8 cellular contexts compared by ENCODE assay signal in genomic region chr4:2281575-2282343, GRCh38. TPM values are rescaled to one million over a fixed set of nuclear protein-coding genes. Genes with fewer than 3 reads are reported as not detected.
A peak's percentile ranks its signal among the peaks of the same experiment; 100 is the strongest.
DNase-seq lines count a peak whose midpoint lies in the region; ATAC-seq and TF ChIP-seq lines count a peak whose summit lies in the region.

No MANE protein-coding gene starts in this region.

- H3K4me3 ChIP-seq in AG04450 (ENCODE audit: low read depth, low read length): no peak overlapping the region

- H3K36me3 Mint-ChIP-seq in activated T-helper 17 cell treated with anti-CD3 and anti-CD28 coated beads, Interleukin-2, amount 50 U/mL, for 72 hours (ENCODE audit: low read depth): no peaks in the 10 kb centered on the region
- H3K36me3 Mint-ChIP-seq in natural killer cell (no peaks in the 10 kb centered on the region), type B pancreatic cell (no peaks in the 10 kb centered on the region)

- H3K27me3 Mint-ChIP-seq in activated T-helper 17 cell treated with anti-CD3 and anti-CD28 coated beads, Interleukin-2, amount 50 U/mL, for 72 hours: no peaks in the 10 kb centered on the region
- H3K27me3 Mint-ChIP-seq in natural killer cell (ENCODE audit: low read depth in 2 of 2) (no peaks in the 10 kb centered on the region), type B pancreatic cell (peaks cover 3% of the 10 kb centered on the region)

- DNase-seq in AG04450 (ENCODE audit: low read depth, low spot score): no peak
- peak; percentile 40 for DNase-seq in MV-4-11 (lab: John Stamatoyannopoulos, UW)
- DNase-seq in natural killer cell: peak; percentile 79
- DNase-seq in HK-2 (ENCODE audit: unreplicated experiment): no peak
- no peak for DNase-seq in NCI-H2081 (lab: John Stamatoyannopoulos, UW)
- no peak for DNase-seq in type B pancreatic cell (ENCODE audit: extremely low spot score, unreplicated experiment)

- H3K4me3 Mint-ChIP-seq in activated T-helper 17 cell treated with anti-CD3 and anti-CD28 coated beads, Interleukin-2, amount 50 U/mL, for 72 hours: peak overlapping the region; percentile 44
- H3K4me3 Mint-ChIP-seq in natural killer cell (peak overlapping the region; percentile 76), type B pancreatic cell (no peak overlapping the region)

- ATAC-seq in GM19463 (IDR thresholded peaks at IDR 0.05; ENCODE audit: unreplicated experiment) (peak; percentile 91), natural killer cell (peak; percentile 85 to 94 (median 87))
- peak; percentile 91 for ATAC-seq in activated T-helper 17 cell treated with anti-CD3 and anti-CD28 coated beads, Interleukin-2, amount 50 U/mL, for 72 hours (replicated peaks)

- CTCF ChIA-PET in AG04450 (lab: Charles Lee): interaction anchor here (0.9 kb wide), 1 partner anchor 72 kb away, joined by 4 read pairs; no protein-coding TSS in a partner anchor

- peaks cover 5% of the 10 kb centered on the region for H3K27me3 ChIP-seq in AG04450 (ENCODE audit: control insufficient read depth, insufficient read depth, low read length)

- TF ChIP-seq CTCF in AG04450 (IDR thresholded peaks at IDR 0.05; ENCODE audit: low read depth, low read length) (peak; percentile 18; the same call in 1 of the 2 replicates), natural killer cell (IDR thresholded peaks at IDR 0.05) (peak; percentile 27), type B pancreatic cell (conservative IDR thresholded peaks at IDR 0.05) (no peak)

- H3K9me3 Mint-ChIP-seq in activated T-helper 17 cell treated with anti-CD3 and anti-CD28 coated beads, Interleukin-2, amount 50 U/mL, for 72 hours: no peaks in the 10 kb centered on the region
- H3K9me3 Mint-ChIP-seq in natural killer cell (no peaks in the 10 kb centered on the region), type B pancreatic cell (no peaks in the 10 kb centered on the region)

- H3K4me1 Mint-ChIP-seq in activated T-helper 17 cell treated with anti-CD3 and anti-CD28 coated beads, Interleukin-2, amount 50 U/mL, for 72 hours: peaks cover 30% of the 10 kb centered on the region
- H3K4me1 Mint-ChIP-seq in natural killer cell: peaks cover 27 to 46% of the 10 kb centered on the region in 2 donors
- H3K4me1 Mint-ChIP-seq in type B pancreatic cell (ENCODE audit: unreplicated experiment): no peaks in the 10 kb centered on the region

- H3K27ac ChIP-seq in AG04450 (ENCODE audit: low read depth, low read length): no peak overlapping the region

- H3K27ac Mint-ChIP-seq in activated T-helper 17 cell treated with anti-CD3 and anti-CD28 coated beads, Interleukin-2, amount 50 U/mL, for 72 hours: peak overlapping the region; percentile 60
- H3K27ac Mint-ChIP-seq in natural killer cell (peak overlapping the region; percentile 95 to 97), type B pancreatic cell (no peak overlapping the region)

- peaks cover 4% of the 10 kb centered on the region; the same call in 1 of the 2 replicates for H3K9me3 ChIP-seq in AG04450 (ENCODE audit: control insufficient read depth, insufficient read depth, low read length)

- intact Hi-C loops in natural killer cell (cut with micrococcal nuclease): loop anchor here (1.0 to 5.0 kb wide), 5 partner anchors 10 to 186 kb away; partner anchors contain the start of genes HAUS3, MXD4, POLN and RNF4

- POLR2A ChIA-PET in AG04450 (lab: Yijun Ruan, JAX): no interaction called here

RNA-seq across cellular contexts. Expression of gene MXD4, which starts 19.9 kb away (rescaled TPM):
- 46.0 and 59.5 TPM in 2 replicates for polyA plus RNA-seq in AG04450 (2011; rRNA removed)
- polyA minus RNA-seq in AG04450 (2011; rRNA and poly(A)+ RNA removed): 45.4 and 58.6 TPM in 2 replicates
- total RNA-seq in activated T-helper 17 cell treated with anti-CD3 and anti-CD28 coated beads, Interleukin-2, amount 50 U/mL, for 72 hours: 1 to 10 TPM; 6.1 to 7.7 TPM
- total RNA-seq in natural killer cell (100 to 1,000 TPM; 141 to 172 (median 166) TPM), type B pancreatic cell (ENCODE audit: low replicate concordance) (59.8 and 79.9 TPM in 2 replicates)

RNA-seq across cellular contexts. Expression of gene HAUS3, which starts 39.8 kb away (rescaled TPM):
- polyA plus RNA-seq in AG04450 (2011; rRNA removed): 3.1 and 6.0 TPM in 2 replicates
- polyA minus RNA-seq in AG04450 (2011; rRNA and poly(A)+ RNA removed): 1.9 and 2.6 TPM in 2 replicates
- 10 to 100 TPM; 27.1 to 28.0 TPM for total RNA-seq in activated T-helper 17 cell treated with anti-CD3 and anti-CD28 coated beads, Interleukin-2, amount 50 U/mL, for 72 hours
- total RNA-seq in natural killer cell: 10 to 100 TPM; 38.0 to 50.3 (median 49.4) TPM
- 12.3 and 19.7 TPM in 2 replicates for total RNA-seq in type B pancreatic cell (ENCODE audit: low replicate concordance)

RNA-seq across cellular contexts. Expression of gene POLN, which starts 39.8 kb away (rescaled TPM):
- polyA plus RNA-seq in AG04450 (2011; rRNA removed): 0.35 and 0.42 TPM in 2 replicates
- 0.32 and 1.1 TPM in 2 replicates for polyA minus RNA-seq in AG04450 (2011; rRNA and poly(A)+ RNA removed)
- total RNA-seq in activated T-helper 17 cell treated with anti-CD3 and anti-CD28 coated beads, Interleukin-2, amount 50 U/mL, for 72 hours: 1 to 10 TPM; 7.8 to 8.0 TPM
- 1 to 10 TPM; 2.6 to 6.9 (median 3.3) TPM for total RNA-seq in natural killer cell
- total RNA-seq in type B pancreatic cell (ENCODE audit: low replicate concordance): 4.1 and 4.3 TPM in 2 replicates

Comparison
In these comparisons a context has a peak if more than half of its experiments do, and no peak if none do; other contexts are left out.
1. DNase-seq: peak in MV-4-11 (single experiment) and natural killer cell (single experiment); none in AG04450 (single experiment), HK-2 (single experiment), NCI-H2081 (0 of 2) and type B pancreatic cell (single experiment).
2. Peak in every context shown above with its lines, with median percentiles within 50 percentile points of each other: ATAC-seq.